In genomic region chr11:66190776-66191175, GRCh38 we compare ENCODE assay signal across 26 cellular contexts.
DNase-seq lines count a peak whose midpoint lies in the region; ATAC-seq and TF ChIP-seq lines count a peak whose summit lies in the region.
"Had no signal": no experiment of that assay in that cellular context is flagged by ENCODE, and none has a peak within 500 bp of the region (broad histone marks: within the 10 kb centered on the region; RNA-seq: fewer than 3 reads in every experiment).

No MANE protein-coding gene starts in this region.

- no peaks in the 10 kb centered on the region for H3K9me3 ChIP-seq in WERI-Rb-1 (ENCODE audit: severe bottlenecking)
- no peaks in the 10 kb centered on the region for H3K9me3 ChIP-seq in prostate gland

- no peak for ATAC-seq in activated naive CD8-positive, alpha-beta T cell treated with anti-CD3 and anti-CD28 coated beads, Interleukin-2, amount 50 U/mL, for 24 hours
- ATAC-seq: activated CD8-positive, alpha-beta memory T cell treated with anti-CD3 and anti-CD28 coated beads, Interleukin-2, amount 10 ng/mL, durations not matched to agents 7 days and 5 days; HCT116; WTC11 had no signal

- TF ChIP-seq POLR2A in prostate gland (IDR thresholded peaks at IDR 0.05) (no peak), erythroblast (IDR thresholded peaks at IDR 0.05; ENCODE audit: low read length) (no peak)

- 92% methylated on average over 7 of the region's 7 CpGs for WGBS in prostate gland

- H3K4me1 Mint-ChIP-seq in activated naive CD8-positive, alpha-beta T cell (ENCODE audit: low read depth) = peaks cover 25% of the 10 kb centered on the region
- peaks cover 20% of the 10 kb centered on the region for H3K4me1 Mint-ChIP-seq in activated naive CD8-positive, alpha-beta T cell treated with anti-CD3 and anti-CD28 coated beads, Interleukin-2, amount 50 U/mL, for 24 hours
- H3K4me1 Mint-ChIP-seq: nephron had no signal

- in situ Hi-C loops in KBM-7 (cut with MboI; ENCODE audit: low pct_unique_long_range_greater_than_20kb, low sequenced_read_pairs) = no loop called here

- no peaks in the 10 kb centered on the region for H3K27me3 Mint-ChIP-seq in activated naive CD8-positive, alpha-beta T cell
- H3K27me3 Mint-ChIP-seq in activated naive CD8-positive, alpha-beta T cell treated with anti-CD3 and anti-CD28 coated beads, Interleukin-2, amount 50 U/mL, for 24 hours = no peaks in the 10 kb centered on the region
- H3K27me3 Mint-ChIP-seq: activated CD8-positive, alpha-beta memory T cell treated with anti-CD3 and anti-CD28 coated beads, Interleukin-2, amount 10 ng/mL, durations not matched to agents 7 days and 5 days; B cell; IgD-negative memory B cell had no signal

- H3K27me3 ChIP-seq in WERI-Rb-1 (ENCODE audit: insufficient read depth, low read depth, severe bottlenecking) (no peaks in the 10 kb centered on the region), prostate gland (replicated peaks; ENCODE audit: insufficient read depth) (no peaks in the 10 kb centered on the region)

- H3K27ac ChIP-seq in WERI-Rb-1 (peak overlapping the region; percentile 68), prostate gland (peak overlapping the region; percentile 23 to 64)

- H3K27ac Mint-ChIP-seq in activated naive CD8-positive, alpha-beta T cell = peak overlapping the region; percentile 58
- H3K27ac Mint-ChIP-seq in activated naive CD8-positive, alpha-beta T cell treated with anti-CD3 and anti-CD28 coated beads, Interleukin-2, amount 50 U/mL, for 24 hours = no peak overlapping the region
- H3K27ac Mint-ChIP-seq: activated CD8-positive, alpha-beta memory T cell treated with anti-CD3 and anti-CD28 coated beads, Interleukin-2, amount 10 ng/mL, durations not matched to agents 7 days and 5 days; B cell; IgD-negative memory B cell; nephron; WTC11 had no signal

- H3K36me3 ChIP-seq in WERI-Rb-1 (0 out of 2 replicates have a peak, but pooled peaks cover 4% of the 10 kb centered on the region), prostate gland (no peaks in the 10 kb centered on the region)

- intact Hi-C loops in prostate gland (cut with DNase I) = no loop called here

- H3K4me1 ChIP-seq in prostate gland (replicated peaks) = no peaks in the 10 kb centered on the region

- no peak for DNase-seq in activated naive CD8-positive, alpha-beta T cell treated with anti-CD3 and anti-CD28 coated beads, Interleukin-2, amount 50 U/mL, for 24 hours
- peak; percentile 91 for DNase-seq in WERI-Rb-1
- no peak for DNase-seq in prostate gland (ENCODE audit: low spot score)
- DNase-seq in CD1c-positive myeloid dendritic cell (ENCODE audit: extremely low spot score) = no peak
- no peak for DNase-seq in KBM-7
- no peak for DNase-seq in erythroblast (lab: John Stamatoyannopoulos, UW)
- DNase-seq: ACHN; activated CD4-positive, alpha-beta T cell treated with anti-CD3 and anti-CD28 coated beads, Interleukin-2, amount 50 U/mL, for 1 hour; activated CD8-positive, alpha-beta memory T cell treated with anti-CD3 and anti-CD28 coated beads, Interleukin-2, amount 10 ng/mL, durations not matched to agents 7 days and 5 days; activated naive CD4-positive, alpha-beta T cell; activated T-cell treated with anti-CD3 and anti-CD28 coated beads, Interleukin-2, amount 50 U/mL, for 48 hours; COR-L47; DMS79 treated with DMSO at 0.1 percent for 48 hours; GF-D8; immature natural killer cell; mammary epithelial cell; NCI-H446; stimulated activated naive CD4-positive, alpha-beta T cell treated with Interleukin-2 at 50 U/mL for 16 hours; SW 1271; T1000 had no signal

- peaks cover 4% of the 10 kb centered on the region for H3K9me3 Mint-ChIP-seq in activated naive CD8-positive, alpha-beta T cell (ENCODE audit: low read depth)
- H3K9me3 Mint-ChIP-seq in activated naive CD8-positive, alpha-beta T cell treated with anti-CD3 and anti-CD28 coated beads, Interleukin-2, amount 50 U/mL, for 24 hours = no peaks in the 10 kb centered on the region
- H3K9me3 Mint-ChIP-seq: immature natural killer cell had no signal

- H3K4me3 Mint-ChIP-seq in activated naive CD8-positive, alpha-beta T cell = no peak overlapping the region
- H3K4me3 Mint-ChIP-seq in activated naive CD8-positive, alpha-beta T cell treated with anti-CD3 and anti-CD28 coated beads, Interleukin-2, amount 50 U/mL, for 24 hours = no peak overlapping the region
- H3K4me3 Mint-ChIP-seq: activated CD8-positive, alpha-beta memory T cell treated with anti-CD3 and anti-CD28 coated beads, Interleukin-2, amount 10 ng/mL, durations not matched to agents 7 days and 5 days; B cell; IgD-negative memory B cell; immature natural killer cell; nephron; WTC11 had no signal

- TF ChIP-seq CTCF in WERI-Rb-1 (IDR thresholded peaks at IDR 0.05; ENCODE audit: low read depth, low read length) = no peak
- no peak for TF ChIP-seq CTCF in prostate gland (IDR thresholded peaks at IDR 0.05)

- H3K4me3 ChIP-seq in WERI-Rb-1 (ENCODE audit: low read depth, low read length) = peak overlapping the region; percentile 31
- H3K4me3 ChIP-seq in prostate gland = no peak overlapping the region

- H3K36me3 Mint-ChIP-seq in activated naive CD8-positive, alpha-beta T cell = peaks cover 24% of the 10 kb centered on the region
- peaks cover 8% of the 10 kb centered on the region for H3K36me3 Mint-ChIP-seq in activated naive CD8-positive, alpha-beta T cell treated with anti-CD3 and anti-CD28 coated beads, Interleukin-2, amount 50 U/mL, for 24 hours (ENCODE audit: low read depth)
